Comparison of ENCODE assay signal across 13 cellular contexts in genomic region chr7:45178241-45179225, GRCh38. TPM values are rescaled to one million over a fixed set of nuclear protein-coding genes. Genes with fewer than 3 reads are reported as not detected.
DNase-seq lines count a peak whose midpoint lies in the region.
"Had no signal": no experiment of that assay in that cellular context is flagged by ENCODE, and none has a peak within 500 bp of the region (broad histone marks: within the 10 kb centered on the region; RNA-seq: fewer than 3 reads in every experiment).

No MANE protein-coding gene starts in this region.

- H3K4me1 ChIP-seq in GM23248 (ENCODE audit: insufficient read depth) (no peaks in the 10 kb centered on the region), mesendoderm (ENCODE audit: control insufficient read depth, low read depth, low read length) (no peaks in the 10 kb centered on the region)

- H3K18ac ChIP-seq in mesendoderm (ENCODE audit: low read length) = no peak overlapping the region

- H4K8ac ChIP-seq in mesendoderm (ENCODE audit: low read depth, low read length) = no peak overlapping the region

- H2BK120ac ChIP-seq in mesendoderm (ENCODE audit: low read depth, low read length) = no peak overlapping the region

- no peaks in the 10 kb centered on the region for H3F3A ChIP-seq in GM23248 (ENCODE audit: insufficient read depth)

- no peak overlapping the region for H3K9ac ChIP-seq in GM23248
- H3K9ac ChIP-seq in mesendoderm (ENCODE audit: low read length) = no peak overlapping the region

- H2BK5ac ChIP-seq in mesendoderm (ENCODE audit: low read length) = no peak overlapping the region

- H4K5ac ChIP-seq in mesendoderm (ENCODE audit: low read length) = no peak overlapping the region

- 38 to 41% methylated on average over 13 of the region's 13 CpGs for WGBS in GM23248 (ENCODE audit: low coverage in 1 of 2, low lambda C conversion rate in 2 of 2, missing lambda C conversion rate in 2 of 2), 2 experiments
- WGBS in mesendoderm (ENCODE audit: extremely low coverage, insufficient coverage, low lambda C conversion rate) = no CpG with 5 or more reads among the region's 13 CpGs

- H3K27ac ChIP-seq in GM23248 (no peak overlapping the region), mesendoderm (ENCODE audit: low read depth, low read length) (no peak overlapping the region)
- H3K27ac ChIP-seq: left lung had no signal

- H2BK15ac ChIP-seq in mesendoderm (replicated peaks; ENCODE audit: low read depth) = no peak overlapping the region

- H3K4me3 ChIP-seq in GM23248 (no peak overlapping the region), mesendoderm (ENCODE audit: low read length) (no peak overlapping the region)
- H3K4me3 ChIP-seq: left lung had no signal

- no peak overlapping the region for H2AFZ ChIP-seq in GM23248

- H3K56ac ChIP-seq in mesendoderm (ENCODE audit: low read length) = no peak overlapping the region

- no peak overlapping the region for H3K4ac ChIP-seq in mesendoderm (ENCODE audit: low read depth, low read length)

- in situ Hi-C loops in GM23248 (cut with MboI) = no loop called here
- in situ Hi-C loops in SK-MEL-5 (cut with HindIII; ENCODE audit: low pct_unique_long_range_greater_than_20kb, low sequenced_read_pairs) = no loop called here

- H3K36me3 ChIP-seq in GM23248 (ENCODE audit: low read depth) (no peaks in the 10 kb centered on the region), mesendoderm (ENCODE audit: control insufficient read depth, insufficient read depth, low read length) (no peaks in the 10 kb centered on the region)

- H3K4me2 ChIP-seq in GM23248 (ENCODE audit: unreplicated experiment) (no peak overlapping the region), mesendoderm (ENCODE audit: low read length) (no peak overlapping the region)

- H2AK5ac ChIP-seq in mesendoderm (ENCODE audit: low read length) = no peak overlapping the region

- H3K23ac ChIP-seq in mesendoderm (ENCODE audit: low read length) = no peak overlapping the region

- H3K27me3 ChIP-seq in GM23248 (replicated peaks; ENCODE audit: insufficient read depth) = no peaks in the 10 kb centered on the region; the same call in 1 of the 2 replicates
- no peaks in the 10 kb centered on the region for H3K27me3 ChIP-seq in mesendoderm (ENCODE audit: insufficient read depth, low read length, poor library complexity)
- H3K27me3 ChIP-seq: left lung had no signal

- no peaks in the 10 kb centered on the region for H3K9me3 ChIP-seq in GM23248 (ENCODE audit: low read depth)
- H3K9me3 ChIP-seq: left lung had no signal

- H4K20me1 ChIP-seq in GM23248 (ENCODE audit: insufficient read depth) = no peaks in the 10 kb centered on the region

- no peaks in the 10 kb centered on the region for H3K9me2 ChIP-seq in GM23248 (ENCODE audit: insufficient read depth)

- H3K79me1 ChIP-seq in mesendoderm (ENCODE audit: low read length) = no peaks in the 10 kb centered on the region

- DNase-seq in NCI-H345 (lab: John Stamatoyannopoulos, UW) (peak; percentile 0), NCI-H345 treated with DMSO at 0.1 percent for 48 hours (lab: John Stamatoyannopoulos, UW; ENCODE audit: unreplicated experiment) (no peak), GM23248 (peak; percentile 17), SK-MEL-5 (ENCODE audit: low read depth, low spot score) (peak; percentile 66), mesendoderm (peak; percentile 54), AG08395 (ENCODE audit: low spot score) (no peak), foreskin melanocyte (no peak), SHP77 treated with DMSO at 0.1 percent for 48 hours (lab: John Stamatoyannopoulos, UW) (no peak)
- DNase-seq: activated CD4-positive, alpha-beta T cell treated with anti-CD3 and anti-CD28 coated beads, Interleukin-2, amount 10 ng/mL, durations not matched to agents 7 days and 5 days; retina had no signal

- H3K79me2 ChIP-seq in GM23248 (ENCODE audit: insufficient read depth) (no peaks in the 10 kb centered on the region), mesendoderm (ENCODE audit: control insufficient read depth, insufficient read depth, low read length) (no peaks in the 10 kb centered on the region)

RNA-seq across cellular contexts. Expression of gene RAMP3, which starts 20.9 kb away (rescaled TPM):
- not detected in 2 replicates for total RNA-seq in GM23248 (2014; rRNA removed; shearing (Covaris generic))
- polyA plus RNA-seq in GM23248 (2016; fragmentation: Nextera tagmentation; extraction: Ambion mirVana) = not detected in 2 replicates
- total RNA-seq in SK-MEL-5 (2014; rRNA removed; shearing (Covaris generic)) = not detected in 2 replicates
- polyA plus RNA-seq in SK-MEL-5 (2015; cell fraction: cytosol; rRNA removed) = not detected in 2 replicates
- polyA plus RNA-seq in SK-MEL-5 (2015; cell fraction: nucleus; rRNA removed) = not detected in 2 replicates
- polyA plus RNA-seq in mesendoderm (2013, experiment 1 of 2) = 0.45 TPM
- polyA plus RNA-seq in mesendoderm (2013, experiment 2 of 2) = 0.32 TPM
- total RNA-seq: activated CD4-positive, alpha-beta T cell treated with anti-CD3 and anti-CD28 coated beads, Interleukin-2, amount 10 ng/mL, durations not matched to agents 7 days and 5 days; astrocyte; H4 had no signal

Comparison
In these comparisons a context has a peak if more than half of its experiments do, and no peak if none do; other contexts are left out.
1. DNase-seq: peak in NCI-H345 (single experiment), GM23248 (single experiment), SK-MEL-5 (single experiment) and mesendoderm (single experiment); none in NCI-H345 treated with DMSO at 0.1 percent for 48 hours (single experiment), AG08395 (single experiment), foreskin melanocyte (single experiment) and SHP77 treated with DMSO at 0.1 percent for 48 hours (single experiment).